1 cellular context compared by ENCODE assay signal in the genomic region with DNA sequence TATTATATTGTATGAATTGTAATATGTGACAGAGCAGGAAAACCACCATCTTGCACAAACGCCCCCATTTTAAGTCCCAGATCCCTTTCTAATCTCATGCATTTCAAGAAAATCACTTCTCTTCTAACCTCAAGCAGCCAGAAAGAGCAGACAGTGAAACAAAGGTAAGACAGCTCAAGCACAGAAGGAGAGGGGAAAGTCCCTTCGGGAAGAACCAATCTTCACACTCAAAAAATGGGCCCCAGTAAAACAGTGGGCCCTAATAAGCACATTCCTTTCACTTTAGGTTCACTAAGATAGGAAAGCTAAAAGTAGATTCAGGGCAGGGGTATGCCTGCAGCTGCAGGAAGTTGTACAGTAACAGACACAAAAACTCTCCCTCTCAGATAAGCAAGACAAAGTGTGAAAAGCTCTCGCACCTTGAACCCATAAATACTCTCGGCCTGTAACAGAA.
TF ChIP-seq lines count a peak whose summit lies in the region.

No MANE protein-coding gene starts in this region.

TF ChIP-seq in GM12878, 131 proteins besides CTCF, POLR2A, EP300 and RAD21 (continued from another document and continues in another):
- TF ChIP-seq, protein P1, sequence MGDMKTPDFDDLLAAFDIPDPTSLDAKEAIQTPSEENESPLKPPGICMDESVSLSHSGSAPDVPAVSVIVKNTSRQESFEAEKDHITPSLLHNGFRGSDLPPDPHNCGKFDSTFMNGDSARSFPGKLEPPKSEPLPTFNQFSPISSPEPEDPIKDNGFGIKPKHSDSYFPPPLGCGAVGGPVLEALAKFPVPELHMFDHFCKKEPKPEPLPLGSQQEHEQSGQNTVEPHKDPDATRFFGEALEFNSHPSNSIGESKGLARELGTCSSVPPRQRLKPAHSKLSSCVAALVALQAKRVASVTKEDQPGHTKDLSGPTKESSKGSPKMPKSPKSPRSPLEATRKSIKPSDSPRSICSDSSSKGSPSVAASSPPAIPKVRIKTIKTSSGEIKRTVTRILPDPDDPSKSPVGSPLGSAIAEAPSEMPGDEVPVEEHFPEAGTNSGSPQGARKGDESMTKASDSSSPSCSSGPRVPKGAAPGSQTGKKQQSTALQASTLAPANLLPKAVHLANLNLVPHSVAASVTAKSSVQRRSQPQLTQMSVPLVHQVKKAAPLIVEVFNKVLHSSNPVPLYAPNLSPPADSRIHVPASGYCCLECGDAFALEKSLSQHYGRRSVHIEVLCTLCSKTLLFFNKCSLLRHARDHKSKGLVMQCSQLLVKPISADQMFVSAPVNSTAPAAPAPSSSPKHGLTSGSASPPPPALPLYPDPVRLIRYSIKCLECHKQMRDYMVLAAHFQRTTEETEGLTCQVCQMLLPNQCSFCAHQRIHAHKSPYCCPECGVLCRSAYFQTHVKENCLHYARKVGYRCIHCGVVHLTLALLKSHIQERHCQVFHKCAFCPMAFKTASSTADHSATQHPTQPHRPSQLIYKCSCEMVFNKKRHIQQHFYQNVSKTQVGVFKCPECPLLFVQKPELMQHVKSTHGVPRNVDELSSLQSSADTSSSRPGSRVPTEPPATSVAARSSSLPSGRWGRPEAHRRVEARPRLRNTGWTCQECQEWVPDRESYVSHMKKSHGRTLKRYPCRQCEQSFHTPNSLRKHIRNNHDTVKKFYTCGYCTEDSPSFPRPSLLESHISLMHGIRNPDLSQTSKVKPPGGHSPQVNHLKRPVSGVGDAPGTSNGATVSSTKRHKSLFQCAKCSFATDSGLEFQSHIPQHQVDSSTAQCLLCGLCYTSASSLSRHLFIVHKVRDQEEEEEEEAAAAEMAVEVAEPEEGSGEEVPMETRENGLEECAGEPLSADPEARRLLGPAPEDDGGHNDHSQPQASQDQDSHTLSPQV (IDR thresholded peaks at IDR 0.05): no peak
- no peak for TF ChIP-seq ZZZ3 (IDR thresholded peaks at IDR 0.05; ENCODE audit: control insufficient read depth, insufficient read length, low read depth)
- no peak for TF ChIP-seq MYB (IDR thresholded peaks at IDR 0.05; ENCODE audit: borderline replicate concordance, low read depth, low read length)
- no peak; the same call in 1 of the 2 replicates for TF ChIP-seq ZNF24 (IDR thresholded peaks at IDR 0.05)
- no peak for TF ChIP-seq CBX5 (IDR thresholded peaks at IDR 0.05; ENCODE audit: low read depth)
- peak; percentile 60 for TF ChIP-seq MXI1 (IDR thresholded peaks at IDR 0.05; ENCODE audit: low read depth, low read length)
- no peak for TF ChIP-seq RAD51 (IDR thresholded peaks at IDR 0.05)
- no peak for TF ChIP-seq STAT1 (conservative IDR thresholded peaks at IDR 0.05)
- no peak for TF ChIP-seq STAT3 (IDR thresholded peaks at IDR 0.05; ENCODE audit: low read depth, low read length)
- TF ChIP-seq POLR2AphosphoS2 (IDR thresholded peaks at IDR 0.05; ENCODE audit: low read depth, low read length): no peak
- no peak for TF ChIP-seq SRF (IDR thresholded peaks at IDR 0.05; ENCODE audit: low read depth in 2 of 2, low read length in 2 of 2)
- peak; percentile 84 for TF ChIP-seq MTA2 (IDR thresholded peaks at IDR 0.05; ENCODE audit: low read depth)
- TF ChIP-seq HDAC2 (IDR thresholded peaks at IDR 0.05): no peak
- TF ChIP-seq, protein P2, sequence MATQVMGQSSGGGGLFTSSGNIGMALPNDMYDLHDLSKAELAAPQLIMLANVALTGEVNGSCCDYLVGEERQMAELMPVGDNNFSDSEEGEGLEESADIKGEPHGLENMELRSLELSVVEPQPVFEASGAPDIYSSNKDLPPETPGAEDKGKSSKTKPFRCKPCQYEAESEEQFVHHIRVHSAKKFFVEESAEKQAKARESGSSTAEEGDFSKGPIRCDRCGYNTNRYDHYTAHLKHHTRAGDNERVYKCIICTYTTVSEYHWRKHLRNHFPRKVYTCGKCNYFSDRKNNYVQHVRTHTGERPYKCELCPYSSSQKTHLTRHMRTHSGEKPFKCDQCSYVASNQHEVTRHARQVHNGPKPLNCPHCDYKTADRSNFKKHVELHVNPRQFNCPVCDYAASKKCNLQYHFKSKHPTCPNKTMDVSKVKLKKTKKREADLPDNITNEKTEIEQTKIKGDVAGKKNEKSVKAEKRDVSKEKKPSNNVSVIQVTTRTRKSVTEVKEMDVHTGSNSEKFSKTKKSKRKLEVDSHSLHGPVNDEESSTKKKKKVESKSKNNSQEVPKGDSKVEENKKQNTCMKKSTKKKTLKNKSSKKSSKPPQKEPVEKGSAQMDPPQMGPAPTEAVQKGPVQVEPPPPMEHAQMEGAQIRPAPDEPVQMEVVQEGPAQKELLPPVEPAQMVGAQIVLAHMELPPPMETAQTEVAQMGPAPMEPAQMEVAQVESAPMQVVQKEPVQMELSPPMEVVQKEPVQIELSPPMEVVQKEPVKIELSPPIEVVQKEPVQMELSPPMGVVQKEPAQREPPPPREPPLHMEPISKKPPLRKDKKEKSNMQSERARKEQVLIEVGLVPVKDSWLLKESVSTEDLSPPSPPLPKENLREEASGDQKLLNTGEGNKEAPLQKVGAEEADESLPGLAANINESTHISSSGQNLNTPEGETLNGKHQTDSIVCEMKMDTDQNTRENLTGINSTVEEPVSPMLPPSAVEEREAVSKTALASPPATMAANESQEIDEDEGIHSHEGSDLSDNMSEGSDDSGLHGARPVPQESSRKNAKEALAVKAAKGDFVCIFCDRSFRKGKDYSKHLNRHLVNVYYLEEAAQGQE (IDR thresholded peaks at IDR 0.05; ENCODE audit: low read depth, low read length): no peak
- TF ChIP-seq, protein P3, sequence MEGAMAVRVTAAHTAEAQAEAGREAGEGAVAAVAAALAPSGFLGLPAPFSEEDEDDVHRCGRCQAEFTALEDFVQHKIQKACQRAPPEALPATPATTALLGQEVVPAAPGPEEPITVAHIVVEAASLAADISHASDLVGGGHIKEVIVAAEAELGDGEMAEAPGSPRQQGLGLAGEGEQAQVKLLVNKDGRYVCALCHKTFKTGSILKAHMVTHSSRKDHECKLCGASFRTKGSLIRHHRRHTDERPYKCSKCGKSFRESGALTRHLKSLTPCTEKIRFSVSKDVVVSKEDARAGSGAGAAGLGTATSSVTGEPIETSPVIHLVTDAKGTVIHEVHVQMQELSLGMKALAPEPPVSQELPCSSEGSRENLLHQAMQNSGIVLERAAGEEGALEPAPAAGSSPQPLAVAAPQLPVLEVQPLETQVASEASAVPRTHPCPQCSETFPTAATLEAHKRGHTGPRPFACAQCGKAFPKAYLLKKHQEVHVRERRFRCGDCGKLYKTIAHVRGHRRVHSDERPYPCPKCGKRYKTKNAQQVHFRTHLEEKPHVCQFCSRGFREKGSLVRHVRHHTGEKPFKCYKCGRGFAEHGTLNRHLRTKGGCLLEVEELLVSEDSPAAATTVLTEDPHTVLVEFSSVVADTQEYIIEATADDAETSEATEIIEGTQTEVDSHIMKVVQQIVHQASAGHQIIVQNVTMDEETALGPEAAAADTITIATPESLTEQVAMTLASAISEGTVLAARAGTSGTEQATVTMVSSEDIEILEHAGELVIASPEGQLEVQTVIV (IDR thresholded peaks at IDR 0.05; ENCODE audit: borderline replicate concordance, partially characterized antibody): no peak
- no peak for TF ChIP-seq SREBF2 (IDR thresholded peaks at IDR 0.05; ENCODE audit: low read length)
- 0 out of 2 replicates have a peak, but pooled peaks have one; percentile 19 for TF ChIP-seq CHD2 (IDR thresholded peaks at IDR 0.05; ENCODE audit: borderline replicate concordance, low read depth, low read length)
- TF ChIP-seq, protein P4, sequence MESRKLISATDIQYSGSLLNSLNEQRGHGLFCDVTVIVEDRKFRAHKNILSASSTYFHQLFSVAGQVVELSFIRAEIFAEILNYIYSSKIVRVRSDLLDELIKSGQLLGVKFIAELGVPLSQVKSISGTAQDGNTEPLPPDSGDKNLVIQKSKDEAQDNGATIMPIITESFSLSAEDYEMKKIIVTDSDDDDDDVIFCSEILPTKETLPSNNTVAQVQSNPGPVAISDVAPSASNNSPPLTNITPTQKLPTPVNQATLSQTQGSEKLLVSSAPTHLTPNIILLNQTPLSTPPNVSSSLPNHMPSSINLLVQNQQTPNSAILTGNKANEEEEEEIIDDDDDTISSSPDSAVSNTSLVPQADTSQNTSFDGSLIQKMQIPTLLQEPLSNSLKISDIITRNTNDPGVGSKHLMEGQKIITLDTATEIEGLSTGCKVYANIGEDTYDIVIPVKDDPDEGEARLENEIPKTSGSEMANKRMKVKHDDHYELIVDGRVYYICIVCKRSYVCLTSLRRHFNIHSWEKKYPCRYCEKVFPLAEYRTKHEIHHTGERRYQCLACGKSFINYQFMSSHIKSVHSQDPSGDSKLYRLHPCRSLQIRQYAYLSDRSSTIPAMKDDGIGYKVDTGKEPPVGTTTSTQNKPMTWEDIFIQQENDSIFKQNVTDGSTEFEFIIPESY (IDR thresholded peaks at IDR 0.05): no peak
- TF ChIP-seq JUNB (IDR thresholded peaks at IDR 0.05): no peak
- TF ChIP-seq, protein P5, sequence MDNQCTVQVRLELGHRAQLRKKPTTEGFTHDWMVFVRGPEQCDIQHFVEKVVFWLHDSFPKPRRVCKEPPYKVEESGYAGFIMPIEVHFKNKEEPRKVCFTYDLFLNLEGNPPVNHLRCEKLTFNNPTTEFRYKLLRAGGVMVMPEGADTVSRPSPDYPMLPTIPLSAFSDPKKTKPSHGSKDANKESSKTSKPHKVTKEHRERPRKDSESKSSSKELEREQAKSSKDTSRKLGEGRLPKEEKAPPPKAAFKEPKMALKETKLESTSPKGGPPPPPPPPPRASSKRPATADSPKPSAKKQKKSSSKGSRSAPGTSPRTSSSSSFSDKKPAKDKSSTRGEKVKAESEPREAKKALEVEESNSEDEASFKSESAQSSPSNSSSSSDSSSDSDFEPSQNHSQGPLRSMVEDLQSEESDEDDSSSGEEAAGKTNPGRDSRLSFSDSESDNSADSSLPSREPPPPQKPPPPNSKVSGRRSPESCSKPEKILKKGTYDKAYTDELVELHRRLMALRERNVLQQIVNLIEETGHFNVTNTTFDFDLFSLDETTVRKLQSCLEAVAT (IDR thresholded peaks at IDR 0.05): peak; percentile 75; the same call in 1 of the 2 replicates
- TF ChIP-seq, protein P6, sequence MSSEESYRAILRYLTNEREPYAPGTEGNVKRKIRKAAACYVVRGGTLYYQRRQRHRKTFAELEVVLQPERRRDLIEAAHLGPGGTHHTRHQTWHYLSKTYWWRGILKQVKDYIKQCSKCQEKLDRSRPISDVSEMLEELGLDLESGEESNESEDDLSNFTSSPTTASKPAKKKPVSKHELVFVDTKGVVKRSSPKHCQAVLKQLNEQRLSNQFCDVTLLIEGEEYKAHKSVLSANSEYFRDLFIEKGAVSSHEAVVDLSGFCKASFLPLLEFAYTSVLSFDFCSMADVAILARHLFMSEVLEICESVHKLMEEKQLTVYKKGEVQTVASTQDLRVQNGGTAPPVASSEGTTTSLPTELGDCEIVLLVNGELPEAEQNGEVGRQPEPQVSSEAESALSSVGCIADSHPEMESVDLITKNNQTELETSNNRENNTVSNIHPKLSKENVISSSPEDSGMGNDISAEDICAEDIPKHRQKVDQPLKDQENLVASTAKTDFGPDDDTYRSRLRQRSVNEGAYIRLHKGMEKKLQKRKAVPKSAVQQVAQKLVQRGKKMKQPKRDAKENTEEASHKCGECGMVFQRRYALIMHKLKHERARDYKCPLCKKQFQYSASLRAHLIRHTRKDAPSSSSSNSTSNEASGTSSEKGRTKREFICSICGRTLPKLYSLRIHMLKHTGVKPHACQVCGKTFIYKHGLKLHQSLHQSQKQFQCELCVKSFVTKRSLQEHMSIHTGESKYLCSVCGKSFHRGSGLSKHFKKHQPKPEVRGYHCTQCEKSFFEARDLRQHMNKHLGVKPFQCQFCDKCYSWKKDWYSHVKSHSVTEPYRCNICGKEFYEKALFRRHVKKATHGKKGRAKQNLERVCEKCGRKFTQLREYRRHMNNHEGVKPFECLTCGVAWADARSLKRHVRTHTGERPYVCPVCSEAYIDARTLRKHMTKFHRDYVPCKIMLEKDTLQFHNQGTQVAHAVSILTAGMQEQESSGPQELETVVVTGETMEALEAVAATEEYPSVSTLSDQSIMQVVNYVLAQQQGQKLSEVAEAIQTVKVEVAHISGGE (CRISPR knock-in tag; IDR thresholded peaks at IDR 0.05): no peak
- no peak for TF ChIP-seq IRF4 (IDR thresholded peaks at IDR 0.05; ENCODE audit: low read depth, low read length)
- TF ChIP-seq, protein P7, sequence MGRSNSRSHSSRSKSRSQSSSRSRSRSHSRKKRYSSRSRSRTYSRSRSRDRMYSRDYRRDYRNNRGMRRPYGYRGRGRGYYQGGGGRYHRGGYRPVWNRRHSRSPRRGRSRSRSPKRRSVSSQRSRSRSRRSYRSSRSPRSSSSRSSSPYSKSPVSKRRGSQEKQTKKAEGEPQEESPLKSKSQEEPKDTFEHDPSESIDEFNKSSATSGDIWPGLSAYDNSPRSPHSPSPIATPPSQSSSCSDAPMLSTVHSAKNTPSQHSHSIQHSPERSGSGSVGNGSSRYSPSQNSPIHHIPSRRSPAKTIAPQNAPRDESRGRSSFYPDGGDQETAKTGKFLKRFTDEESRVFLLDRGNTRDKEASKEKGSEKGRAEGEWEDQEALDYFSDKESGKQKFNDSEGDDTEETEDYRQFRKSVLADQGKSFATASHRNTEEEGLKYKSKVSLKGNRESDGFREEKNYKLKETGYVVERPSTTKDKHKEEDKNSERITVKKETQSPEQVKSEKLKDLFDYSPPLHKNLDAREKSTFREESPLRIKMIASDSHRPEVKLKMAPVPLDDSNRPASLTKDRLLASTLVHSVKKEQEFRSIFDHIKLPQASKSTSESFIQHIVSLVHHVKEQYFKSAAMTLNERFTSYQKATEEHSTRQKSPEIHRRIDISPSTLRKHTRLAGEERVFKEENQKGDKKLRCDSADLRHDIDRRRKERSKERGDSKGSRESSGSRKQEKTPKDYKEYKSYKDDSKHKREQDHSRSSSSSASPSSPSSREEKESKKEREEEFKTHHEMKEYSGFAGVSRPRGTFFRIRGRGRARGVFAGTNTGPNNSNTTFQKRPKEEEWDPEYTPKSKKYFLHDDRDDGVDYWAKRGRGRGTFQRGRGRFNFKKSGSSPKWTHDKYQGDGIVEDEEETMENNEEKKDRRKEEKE (IDR thresholded peaks at IDR 0.05): no peak
- TF ChIP-seq NFYA (IDR thresholded peaks at IDR 0.05; ENCODE audit: borderline replicate concordance, low read depth, low read length): no peak
- no peak for TF ChIP-seq NR2C2 (IDR thresholded peaks at IDR 0.05; ENCODE audit: borderline replicate concordance, control insufficient read depth, insufficient read length, low read depth)
- TF ChIP-seq EZH2 (IDR thresholded peaks at IDR 0.05; ENCODE audit: borderline replicate concordance, control insufficient read depth, low read depth, low read length): no peak
- TF ChIP-seq SUZ12 (IDR thresholded peaks at IDR 0.05; ENCODE audit: unreplicated experiment): no peak
- no peak for TF ChIP-seq CHD4 (IDR thresholded peaks at IDR 0.05)
- peak; percentile 90 for TF ChIP-seq IKZF1 (conservative IDR thresholded peaks at IDR 0.05)
- TF ChIP-seq LARP7 (IDR thresholded peaks at IDR 0.05): no peak
- TF ChIP-seq, protein P8, sequence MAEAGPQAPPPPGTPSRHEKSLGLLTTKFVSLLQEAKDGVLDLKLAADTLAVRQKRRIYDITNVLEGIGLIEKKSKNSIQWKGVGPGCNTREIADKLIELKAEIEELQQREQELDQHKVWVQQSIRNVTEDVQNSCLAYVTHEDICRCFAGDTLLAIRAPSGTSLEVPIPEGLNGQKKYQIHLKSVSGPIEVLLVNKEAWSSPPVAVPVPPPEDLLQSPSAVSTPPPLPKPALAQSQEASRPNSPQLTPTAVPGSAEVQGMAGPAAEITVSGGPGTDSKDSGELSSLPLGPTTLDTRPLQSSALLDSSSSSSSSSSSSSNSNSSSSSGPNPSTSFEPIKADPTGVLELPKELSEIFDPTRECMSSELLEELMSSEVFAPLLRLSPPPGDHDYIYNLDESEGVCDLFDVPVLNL (IDR thresholded peaks at IDR 0.05; ENCODE audit: low read depth, low read length): no peak
- TF ChIP-seq SIN3A (IDR thresholded peaks at IDR 0.05; ENCODE audit: low read depth, low read length): no peak
- TF ChIP-seq PAX5 (IDR thresholded peaks at IDR 0.05; ENCODE audit: borderline replicate concordance, low read depth, low read length): no peak
